ENCODE assay signal across 25 cellular contexts in genomic region chr4:22052076-22052475, GRCh38.
DNase-seq lines count a peak whose midpoint lies in the region; ATAC-seq lines count a peak whose summit lies in the region.
"Had no signal": no experiment of that assay in that cellular context is flagged by ENCODE, and none has a peak within 500 bp of the region (broad histone marks: within the 10 kb centered on the region; RNA-seq: fewer than 3 reads in every experiment).

No MANE protein-coding gene starts in this region.

- intact Hi-C loops in head of caudate nucleus (cut with DNase I), result no loop called here

- ATAC-seq in HG03520 (IDR thresholded peaks at IDR 0.05; ENCODE audit: unreplicated experiment), result no peak
- ATAC-seq: A549; CD8-positive, alpha-beta T cell had no signal

- DNase-seq in head of caudate nucleus, result peak in 24 of 42 donors; percentile 6 to 68 (median 32)
- DNase-seq in putamen (ENCODE audit: low spot score), result peak; percentile 32
- DNase-seq in AG08396 (ENCODE audit: low spot score), result no peak
- DNase-seq: 8988T; ACHN; AML-193; BE2C; C1 segment of cervical spinal cord; Caco-2; Calu3; CD4-positive, alpha-beta memory T cell; CD4-positive, alpha-beta T cell; CD4-positive, CD25-positive, alpha-beta regulatory T cell; CD8-positive, alpha-beta memory T cell; CD8-positive, alpha-beta T cell; COR-L47; DMS 273 treated with DMSO at 0.1 percent for 48 hours; DMS153; DMS53; DMS79; DMS79 treated with DMSO at 0.1 percent for 48 hours; DND-41; EL had no signal
